ENCODE assay signal across 1 cellular context in the genomic region with DNA sequence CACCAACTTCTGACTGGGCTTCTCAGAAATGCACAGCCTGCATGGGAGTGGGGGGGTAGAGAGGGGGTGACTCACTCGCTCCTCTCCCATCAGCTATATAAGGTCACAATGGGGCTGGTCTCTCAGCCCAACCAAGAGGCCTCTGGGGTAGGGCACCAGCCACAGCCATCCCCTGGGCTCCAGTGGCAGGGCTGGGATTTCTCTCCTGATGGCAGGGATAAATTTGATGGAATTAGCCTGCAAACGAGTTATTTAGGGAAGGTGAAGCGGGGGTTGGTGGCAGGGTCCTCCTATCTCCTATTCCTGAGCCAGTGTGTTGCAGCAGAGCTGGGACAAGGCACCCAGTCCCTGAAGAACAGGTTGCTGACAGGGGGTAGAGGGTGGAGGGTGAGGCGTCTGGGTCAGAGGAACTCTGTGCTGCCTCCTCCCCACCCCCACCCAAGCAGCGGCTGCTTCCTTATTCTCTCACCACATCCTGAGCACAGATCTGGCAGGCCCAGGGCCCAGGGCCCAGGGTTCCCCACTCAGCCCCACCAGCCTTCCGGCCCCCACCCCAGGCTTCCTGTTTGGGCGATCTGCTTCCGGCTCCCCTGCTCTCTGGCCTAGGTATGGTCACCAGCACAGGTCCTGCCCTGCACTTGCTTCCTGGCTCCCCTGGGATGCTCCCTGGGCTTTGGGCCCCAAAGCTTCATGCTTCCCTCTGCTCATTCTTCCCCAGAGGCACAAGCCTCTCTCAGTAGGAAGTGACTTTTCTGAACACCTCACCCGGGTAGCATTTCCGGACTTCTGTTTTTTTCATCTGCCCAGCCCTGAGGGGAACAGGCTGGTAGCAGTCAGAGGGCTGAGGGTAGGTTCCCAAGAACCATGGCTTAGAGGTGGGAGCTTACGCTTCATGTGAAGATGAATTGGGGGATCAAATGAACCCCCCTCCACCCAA.
TF ChIP-seq lines count a peak whose summit lies in the region.

No MANE protein-coding gene starts in this region.

TF ChIP-seq in K562, 482 proteins besides CTCF, POLR2A, EP300 and RAD21 (continued from another document and continues in another):
- TF ChIP-seq PRPF4 (IDR thresholded peaks at IDR 0.05; ENCODE audit: insufficient read depth, low read depth, low read length, poor library complexity, severe bottlenecking) (no peak), HMG20A (CRISPR knock-in tag; conservative IDR thresholded peaks at IDR 0.05) (no peak), PCBP1 (IDR thresholded peaks at IDR 0.05; ENCODE audit: low read depth, low read length, poor library complexity, severe bottlenecking) (no peak), NFRKB (IDR thresholded peaks at IDR 0.05; ENCODE audit: low read depth) (peak; percentile 30), HNRNPUL1 (IDR thresholded peaks at IDR 0.05; ENCODE audit: low read length) (no peak), SIN3B (IDR thresholded peaks at IDR 0.05; ENCODE audit: low read depth) (no peak), MYC (IDR thresholded peaks at IDR 0.05; ENCODE audit: low read depth, low read length) (no peak; the same call in 1 of the 2 replicates), MYC (CRISPR knock-in tag; IDR thresholded peaks at IDR 0.05; ENCODE audit: borderline replicate concordance, low read depth) (no peak), ZNF583 (CRISPR knock-in tag; IDR thresholded peaks at IDR 0.05) (no peak; the same call in 1 of the 2 replicates), BCL6 (CRISPR knock-in tag; IDR thresholded peaks at IDR 0.05) (no peak), TARDBP (IDR thresholded peaks at IDR 0.05) (no peak), KAT8 (IDR thresholded peaks at IDR 0.05; ENCODE audit: low read depth) (no peak), MIER1 (IDR thresholded peaks at IDR 0.05; ENCODE audit: low read depth) (no peak; the same call in 1 of the 2 replicates), PCBP2 (IDR thresholded peaks at IDR 0.05; ENCODE audit: low read depth, low read length, poor library complexity, severe bottlenecking) (no peak), PPARD (CRISPR knock-in tag; IDR thresholded peaks at IDR 0.05) (no peak), ARNT (IDR thresholded peaks at IDR 0.05) (peak; percentile 17 to 29; a peak in 1 of 4 replicates), ZFP30 (CRISPR knock-in tag; IDR thresholded peaks at IDR 0.05; ENCODE audit: borderline replicate concordance) (no peak), SAP30 (IDR thresholded peaks at IDR 0.05; ENCODE audit: borderline replicate concordance, insufficient read depth, low read depth, low read length, poor library complexity, severe bottlenecking) (no peak), TSC22D4 (tag; IDR thresholded peaks at IDR 0.05) (no peak), TEAD2 (tag; IDR thresholded peaks at IDR 0.05) (0 out of 2 replicates have a peak, but pooled peaks have one; percentile 37), ASH1L (IDR thresholded peaks at IDR 0.05; ENCODE audit: borderline replicate concordance, low read depth, partially characterized antibody) (no peak), TAF15 (IDR thresholded peaks at IDR 0.05; ENCODE audit: low read depth, low read length) (no peak), RBM39 (optimal IDR thresholded peaks at IDR 0.05; ENCODE audit: low read depth, low read length) (no peak), CHD2 (IDR thresholded peaks at IDR 0.05; ENCODE audit: low read depth, low read length) (peak; percentile 46; the same call in 1 of the 2 replicates), SMARCA5 (IDR thresholded peaks at IDR 0.05) (peak; percentile 90), SMARCC2 (IDR thresholded peaks at IDR 0.05; ENCODE audit: low read depth) (peak; percentile 66), MYBL2 (IDR thresholded peaks at IDR 0.05; ENCODE audit: low read depth) (no peak), MYBL2 (CRISPR knock-in tag; IDR thresholded peaks at IDR 0.05; ENCODE audit: borderline replicate concordance) (no peak), FOXK1 (CRISPR knock-in tag; IDR thresholded peaks at IDR 0.05; ENCODE audit: borderline replicate concordance) (no peak), NCOR1 (IDR thresholded peaks at IDR 0.05) (no peak), ATF7 (IDR thresholded peaks at IDR 0.05) (peak; percentile 72)
- TF ChIP-seq, protein P1, sequence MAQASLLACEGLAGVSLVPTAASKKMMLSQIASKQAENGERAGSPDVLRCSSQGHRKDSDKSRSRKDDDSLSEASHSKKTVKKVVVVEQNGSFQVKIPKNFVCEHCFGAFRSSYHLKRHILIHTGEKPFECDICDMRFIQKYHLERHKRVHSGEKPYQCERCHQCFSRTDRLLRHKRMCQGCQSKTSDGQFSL (CRISPR knock-in tag; IDR thresholded peaks at IDR 0.05), result peak; percentile 100
- TF ChIP-seq, protein P1 (tag; IDR thresholded peaks at IDR 0.05), result peak in 1 of 2 experiments; percentile 99; a peak in 2 of 4 replicates
- TF ChIP-seq, protein P2, sequence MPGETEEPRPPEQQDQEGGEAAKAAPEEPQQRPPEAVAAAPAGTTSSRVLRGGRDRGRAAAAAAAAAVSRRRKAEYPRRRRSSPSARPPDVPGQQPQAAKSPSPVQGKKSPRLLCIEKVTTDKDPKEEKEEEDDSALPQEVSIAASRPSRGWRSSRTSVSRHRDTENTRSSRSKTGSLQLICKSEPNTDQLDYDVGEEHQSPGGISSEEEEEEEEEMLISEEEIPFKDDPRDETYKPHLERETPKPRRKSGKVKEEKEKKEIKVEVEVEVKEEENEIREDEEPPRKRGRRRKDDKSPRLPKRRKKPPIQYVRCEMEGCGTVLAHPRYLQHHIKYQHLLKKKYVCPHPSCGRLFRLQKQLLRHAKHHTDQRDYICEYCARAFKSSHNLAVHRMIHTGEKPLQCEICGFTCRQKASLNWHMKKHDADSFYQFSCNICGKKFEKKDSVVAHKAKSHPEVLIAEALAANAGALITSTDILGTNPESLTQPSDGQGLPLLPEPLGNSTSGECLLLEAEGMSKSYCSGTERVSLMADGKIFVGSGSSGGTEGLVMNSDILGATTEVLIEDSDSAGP (CRISPR knock-in tag; IDR thresholded peaks at IDR 0.05), result no peak
- TF ChIP-seq, protein P3, sequence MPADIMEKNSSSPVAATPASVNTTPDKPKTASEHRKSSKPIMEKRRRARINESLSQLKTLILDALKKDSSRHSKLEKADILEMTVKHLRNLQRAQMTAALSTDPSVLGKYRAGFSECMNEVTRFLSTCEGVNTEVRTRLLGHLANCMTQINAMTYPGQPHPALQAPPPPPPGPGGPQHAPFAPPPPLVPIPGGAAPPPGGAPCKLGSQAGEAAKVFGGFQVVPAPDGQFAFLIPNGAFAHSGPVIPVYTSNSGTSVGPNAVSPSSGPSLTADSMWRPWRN (IDR thresholded peaks at IDR 0.05; ENCODE audit: low read depth), result 0 out of 2 replicates have a peak, but pooled peaks have one; percentile 10
- TF ChIP-seq, protein P4, sequence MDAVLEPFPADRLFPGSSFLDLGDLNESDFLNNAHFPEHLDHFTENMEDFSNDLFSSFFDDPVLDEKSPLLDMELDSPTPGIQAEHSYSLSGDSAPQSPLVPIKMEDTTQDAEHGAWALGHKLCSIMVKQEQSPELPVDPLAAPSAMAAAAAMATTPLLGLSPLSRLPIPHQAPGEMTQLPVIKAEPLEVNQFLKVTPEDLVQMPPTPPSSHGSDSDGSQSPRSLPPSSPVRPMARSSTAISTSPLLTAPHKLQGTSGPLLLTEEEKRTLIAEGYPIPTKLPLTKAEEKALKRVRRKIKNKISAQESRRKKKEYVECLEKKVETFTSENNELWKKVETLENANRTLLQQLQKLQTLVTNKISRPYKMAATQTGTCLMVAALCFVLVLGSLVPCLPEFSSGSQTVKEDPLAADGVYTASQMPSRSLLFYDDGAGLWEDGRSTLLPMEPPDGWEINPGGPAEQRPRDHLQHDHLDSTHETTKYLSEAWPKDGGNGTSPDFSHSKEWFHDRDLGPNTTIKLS (IDR thresholded peaks at IDR 0.05; ENCODE audit: borderline replicate concordance, low read depth), result no peak; the same call in 1 of the 2 replicates
- TF ChIP-seq, protein P5, sequence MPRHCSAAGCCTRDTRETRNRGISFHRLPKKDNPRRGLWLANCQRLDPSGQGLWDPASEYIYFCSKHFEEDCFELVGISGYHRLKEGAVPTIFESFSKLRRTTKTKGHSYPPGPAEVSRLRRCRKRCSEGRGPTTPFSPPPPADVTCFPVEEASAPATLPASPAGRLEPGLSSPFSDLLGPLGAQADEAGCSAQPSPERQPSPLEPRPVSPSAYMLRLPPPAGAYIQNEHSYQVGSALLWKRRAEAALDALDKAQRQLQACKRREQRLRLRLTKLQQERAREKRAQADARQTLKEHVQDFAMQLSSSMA (CRISPR knock-in tag; IDR thresholded peaks at IDR 0.05), result no peak
- TF ChIP-seq, protein P6, sequence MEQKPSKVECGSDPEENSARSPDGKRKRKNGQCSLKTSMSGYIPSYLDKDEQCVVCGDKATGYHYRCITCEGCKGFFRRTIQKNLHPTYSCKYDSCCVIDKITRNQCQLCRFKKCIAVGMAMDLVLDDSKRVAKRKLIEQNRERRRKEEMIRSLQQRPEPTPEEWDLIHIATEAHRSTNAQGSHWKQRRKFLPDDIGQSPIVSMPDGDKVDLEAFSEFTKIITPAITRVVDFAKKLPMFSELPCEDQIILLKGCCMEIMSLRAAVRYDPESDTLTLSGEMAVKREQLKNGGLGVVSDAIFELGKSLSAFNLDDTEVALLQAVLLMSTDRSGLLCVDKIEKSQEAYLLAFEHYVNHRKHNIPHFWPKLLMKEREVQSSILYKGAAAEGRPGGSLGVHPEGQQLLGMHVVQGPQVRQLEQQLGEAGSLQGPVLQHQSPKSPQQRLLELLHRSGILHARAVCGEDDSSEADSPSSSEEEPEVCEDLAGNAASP (IDR thresholded peaks at IDR 0.05), result no peak
- TF ChIP-seq, protein P7, sequence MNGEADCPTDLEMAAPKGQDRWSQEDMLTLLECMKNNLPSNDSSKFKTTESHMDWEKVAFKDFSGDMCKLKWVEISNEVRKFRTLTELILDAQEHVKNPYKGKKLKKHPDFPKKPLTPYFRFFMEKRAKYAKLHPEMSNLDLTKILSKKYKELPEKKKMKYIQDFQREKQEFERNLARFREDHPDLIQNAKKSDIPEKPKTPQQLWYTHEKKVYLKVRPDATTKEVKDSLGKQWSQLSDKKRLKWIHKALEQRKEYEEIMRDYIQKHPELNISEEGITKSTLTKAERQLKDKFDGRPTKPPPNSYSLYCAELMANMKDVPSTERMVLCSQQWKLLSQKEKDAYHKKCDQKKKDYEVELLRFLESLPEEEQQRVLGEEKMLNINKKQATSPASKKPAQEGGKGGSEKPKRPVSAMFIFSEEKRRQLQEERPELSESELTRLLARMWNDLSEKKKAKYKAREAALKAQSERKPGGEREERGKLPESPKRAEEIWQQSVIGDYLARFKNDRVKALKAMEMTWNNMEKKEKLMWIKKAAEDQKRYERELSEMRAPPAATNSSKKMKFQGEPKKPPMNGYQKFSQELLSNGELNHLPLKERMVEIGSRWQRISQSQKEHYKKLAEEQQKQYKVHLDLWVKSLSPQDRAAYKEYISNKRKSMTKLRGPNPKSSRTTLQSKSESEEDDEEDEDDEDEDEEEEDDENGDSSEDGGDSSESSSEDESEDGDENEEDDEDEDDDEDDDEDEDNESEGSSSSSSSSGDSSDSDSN (IDR thresholded peaks at IDR 0.05; ENCODE audit: borderline replicate concordance in 1 of 2, low read depth in 2 of 2, low read length in 2 of 2), result peak; percentile 4 to 6; a peak in 1 of 4 replicates
- TF ChIP-seq, protein P8, sequence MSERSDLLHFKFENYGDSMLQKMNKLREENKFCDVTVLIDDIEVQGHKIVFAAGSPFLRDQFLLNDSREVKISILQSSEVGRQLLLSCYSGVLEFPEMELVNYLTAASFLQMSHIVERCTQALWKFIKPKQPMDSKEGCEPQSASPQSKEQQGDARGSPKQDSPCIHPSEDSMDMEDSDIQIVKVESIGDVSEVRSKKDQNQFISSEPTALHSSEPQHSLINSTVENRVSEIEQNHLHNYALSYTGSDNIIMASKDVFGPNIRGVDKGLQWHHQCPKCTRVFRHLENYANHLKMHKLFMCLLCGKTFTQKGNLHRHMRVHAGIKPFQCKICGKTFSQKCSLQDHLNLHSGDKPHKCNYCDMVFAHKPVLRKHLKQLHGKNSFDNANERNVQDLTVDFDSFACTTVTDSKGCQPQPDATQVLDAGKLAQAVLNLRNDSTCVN (CRISPR knock-in tag; IDR thresholded peaks at IDR 0.05), result no peak
- TF ChIP-seq, protein P9, sequence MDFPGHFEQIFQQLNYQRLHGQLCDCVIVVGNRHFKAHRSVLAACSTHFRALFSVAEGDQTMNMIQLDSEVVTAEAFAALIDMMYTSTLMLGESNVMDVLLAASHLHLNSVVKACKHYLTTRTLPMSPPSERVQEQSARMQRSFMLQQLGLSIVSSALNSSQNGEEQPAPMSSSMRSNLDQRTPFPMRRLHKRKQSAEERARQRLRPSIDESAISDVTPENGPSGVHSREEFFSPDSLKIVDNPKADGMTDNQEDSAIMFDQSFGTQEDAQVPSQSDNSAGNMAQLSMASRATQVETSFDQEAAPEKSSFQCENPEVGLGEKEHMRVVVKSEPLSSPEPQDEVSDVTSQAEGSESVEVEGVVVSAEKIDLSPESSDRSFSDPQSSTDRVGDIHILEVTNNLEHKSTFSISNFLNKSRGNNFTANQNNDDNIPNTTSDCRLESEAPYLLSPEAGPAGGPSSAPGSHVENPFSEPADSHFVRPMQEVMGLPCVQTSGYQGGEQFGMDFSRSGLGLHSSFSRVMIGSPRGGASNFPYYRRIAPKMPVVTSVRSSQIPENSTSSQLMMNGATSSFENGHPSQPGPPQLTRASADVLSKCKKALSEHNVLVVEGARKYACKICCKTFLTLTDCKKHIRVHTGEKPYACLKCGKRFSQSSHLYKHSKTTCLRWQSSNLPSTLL (IDR thresholded peaks at IDR 0.05), result no peak; the same call in 1 of the 2 replicates
